In the genomic region with DNA sequence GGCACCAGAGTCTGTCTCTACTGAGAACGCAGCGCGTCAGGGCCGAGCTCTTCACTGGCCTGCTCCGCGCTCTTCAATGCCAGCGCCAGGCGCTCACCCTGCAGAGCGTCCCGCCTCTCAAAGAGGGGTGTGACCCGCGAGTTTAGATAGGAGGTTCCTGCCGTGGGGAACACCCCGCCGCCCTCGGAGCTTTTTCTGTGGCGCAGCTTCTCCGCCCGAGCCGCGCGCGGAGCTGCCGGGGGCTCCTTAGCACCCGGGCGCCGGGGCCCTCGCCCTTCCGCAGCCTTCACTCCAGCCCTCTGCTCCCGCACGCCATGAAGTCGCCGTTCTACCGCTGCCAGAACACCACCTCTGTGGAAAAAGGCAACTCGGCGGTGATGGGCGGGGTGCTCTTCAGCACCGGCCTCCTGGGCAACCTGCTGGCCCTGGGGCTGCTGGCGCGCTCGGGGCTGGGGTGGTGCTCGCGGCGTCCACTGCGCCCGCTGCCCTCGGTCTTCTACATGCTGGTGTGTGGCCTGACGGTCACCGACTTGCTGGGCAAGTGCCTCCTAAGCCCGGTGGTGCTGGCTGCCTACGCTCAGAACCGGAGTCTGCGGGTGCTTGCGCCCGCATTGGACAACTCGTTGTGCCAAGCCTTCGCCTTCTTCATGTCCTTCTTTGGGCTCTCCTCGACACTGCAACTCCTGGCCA, we compare ENCODE assay signal across 8 cellular contexts. TPM values are rescaled to one million over a fixed set of nuclear protein-coding genes. Genes with fewer than 3 reads are reported as not detected.
DNase-seq lines count a peak whose midpoint lies in the region; ATAC-seq lines count a peak whose summit lies in the region.

A gene with protein sequence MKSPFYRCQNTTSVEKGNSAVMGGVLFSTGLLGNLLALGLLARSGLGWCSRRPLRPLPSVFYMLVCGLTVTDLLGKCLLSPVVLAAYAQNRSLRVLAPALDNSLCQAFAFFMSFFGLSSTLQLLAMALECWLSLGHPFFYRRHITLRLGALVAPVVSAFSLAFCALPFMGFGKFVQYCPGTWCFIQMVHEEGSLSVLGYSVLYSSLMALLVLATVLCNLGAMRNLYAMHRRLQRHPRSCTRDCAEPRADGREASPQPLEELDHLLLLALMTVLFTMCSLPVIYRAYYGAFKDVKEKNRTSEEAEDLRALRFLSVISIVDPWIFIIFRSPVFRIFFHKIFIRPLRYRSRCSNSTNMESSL (plus strand): TSS at position 198 of the 690 bp plus-strand sequence. CDS start 117 bp downstream, at position 315.

- H3K27ac ChIP-seq in effector memory CD4-positive, alpha-beta T cell (ENCODE audit: insufficient read depth, low read length, poor library complexity, severe bottlenecking) = no peak within 1 kb of the TSS
- H3K27ac ChIP-seq in mucosa of rectum (ENCODE audit: low read depth in 2 of 2, low read length in 2 of 2) = peak within 1 kb of the TSS; percentile 54 to 56
- H3K27ac ChIP-seq in thymus (ENCODE audit: low read depth) = no peak within 1 kb of the TSS

- peaks cover 33% of the 10 kb centered on the region for H3K4me1 ChIP-seq in effector memory CD4-positive, alpha-beta T cell (ENCODE audit: control insufficient read depth, insufficient read depth, low read length, poor library complexity, severe bottlenecking)
- H3K4me1 ChIP-seq in mucosa of rectum (ENCODE audit: control insufficient read depth in 2 of 2, insufficient read depth in 2 of 2, low read length in 2 of 2) (peaks cover 4 to 10% of the 10 kb centered on the region in 2 donors), thymus (ENCODE audit: control insufficient read depth, insufficient read depth, low read length) (peaks cover 10% of the 10 kb centered on the region)

- H3K36me3 ChIP-seq in effector memory CD4-positive, alpha-beta T cell (ENCODE audit: control insufficient read depth, insufficient read depth, low read length) = no peaks in the 10 kb centered on the region
- H3K36me3 ChIP-seq in mucosa of rectum (ENCODE audit: control insufficient read depth in 2 of 2, insufficient read depth in 2 of 2, low read length in 2 of 2) (no peaks in the 10 kb centered on the region), thymus (ENCODE audit: control insufficient read depth, insufficient read depth) (no peaks in the 10 kb centered on the region)

- peak within 1 kb of the TSS; percentile 54 to 75 for H3K9ac ChIP-seq in mucosa of rectum (ENCODE audit: low read depth in 1 of 2, low read length in 2 of 2)

- H3K9me3 ChIP-seq in effector memory CD4-positive, alpha-beta T cell (ENCODE audit: control insufficient read depth, low read length) = no peaks in the 10 kb centered on the region
- no peaks in the 10 kb centered on the region for H3K9me3 ChIP-seq in mucosa of rectum (ENCODE audit: control insufficient read depth in 2 of 2, low read length in 2 of 2)
- H3K9me3 ChIP-seq in thymus (ENCODE audit: control insufficient read depth) = no peaks in the 10 kb centered on the region

- peak within 1 kb of the TSS; percentile 68 for H3K4me3 ChIP-seq in effector memory CD4-positive, alpha-beta T cell (ENCODE audit: insufficient read depth, low read depth, low read length, poor library complexity, severe bottlenecking)
- peak within 1 kb of the TSS; percentile 84 to 88 for H3K4me3 ChIP-seq in mucosa of rectum (ENCODE audit: low read length in 2 of 2)
- peak within 1 kb of the TSS; percentile 44 for H3K4me3 ChIP-seq in thymus (ENCODE audit: low read length)

- no peak for ATAC-seq in GM21786 (IDR thresholded peaks at IDR 0.05; ENCODE audit: unreplicated experiment)

- DNase-seq in CD1c-positive myeloid dendritic cell (ENCODE audit: extremely low spot score) = peak; percentile 19
- DNase-seq in T-helper 9 cell = peak; percentile 39
- DNase-seq in effector memory CD4-positive, alpha-beta T cell = peak; percentile 17 to 40 (median 37)
- no peak for DNase-seq in OCI-M2 (lab: John Stamatoyannopoulos, UW; ENCODE audit: unreplicated experiment)
- DNase-seq in globus pallidus (ENCODE audit: low spot score) = no peak

- 4% methylated on average over 58 of the region's 58 CpGs for WGBS in thymus

- H3K27me3 ChIP-seq in effector memory CD4-positive, alpha-beta T cell (replicated peaks; ENCODE audit: control insufficient read depth, insufficient read depth, low read length, poor library complexity, severe bottlenecking) = peaks cover 4% of the 10 kb centered on the region
- H3K27me3 ChIP-seq in mucosa of rectum (ENCODE audit: control insufficient read depth in 2 of 2, insufficient read depth in 2 of 2, low read length in 2 of 2) (peaks cover 4 to 5% of the 10 kb centered on the region in 2 donors), thymus (ENCODE audit: control insufficient read depth, insufficient read depth) (peaks cover 28% of the 10 kb centered on the region)

RNA-seq across cellular contexts. Expression of the gene that starts here (rescaled TPM):
- 0.73 TPM for polyA plus RNA-seq in thymus

Comparison
In these comparisons a context has a peak if more than half of its experiments do, and no peak if none do; other contexts are left out.
1. DNase-seq: peak in CD1c-positive myeloid dendritic cell (single experiment), T-helper 9 cell (single experiment) and effector memory CD4-positive, alpha-beta T cell (3 of 3); none in OCI-M2 (single experiment) and globus pallidus (single experiment).
2. H3K27ac ChIP-seq: peak in mucosa of rectum (2 of 2); none in effector memory CD4-positive, alpha-beta T cell (single experiment) and thymus (single experiment).
3. Peak in every context shown above with its lines, with median percentiles within 50 percentile points of each other: H3K4me3 ChIP-seq.